5 cellular contexts compared by ENCODE assay signal in genomic region chr4:67375291-67375690, GRCh38.
"Had no signal": no experiment of that assay in that cellular context is flagged by ENCODE, and none has a peak within 500 bp of the region (broad histone marks: within the 10 kb centered on the region; RNA-seq: fewer than 3 reads in every experiment).

No MANE protein-coding gene starts in this region.

- DNase-seq: H9, HCEC 1CT, KBM-7 had no signal

- ATAC-seq: GM23338, HepG2 had no signal

- H3K4me3 ChIP-seq: GM23338 had no signal
